In the genomic region with DNA sequence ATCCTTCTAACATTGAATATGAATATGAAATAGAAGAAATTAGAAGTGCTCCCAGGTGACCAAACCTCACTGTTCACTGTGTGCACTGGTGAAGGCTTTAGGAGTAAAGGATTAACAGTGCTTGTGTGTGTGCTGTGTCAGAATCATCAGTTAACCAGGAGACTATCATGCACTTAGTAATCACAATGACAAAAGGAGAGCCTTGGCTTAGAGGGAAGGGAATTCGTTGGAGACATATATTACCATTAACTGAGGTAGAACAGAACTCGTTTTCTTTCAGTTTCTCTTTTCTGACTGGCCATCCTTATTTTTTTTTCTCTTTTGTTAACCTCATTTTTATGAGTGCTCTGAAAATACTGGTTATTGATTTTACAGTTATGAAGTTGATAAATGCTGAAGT, we compare ENCODE assay signal across 24 cellular contexts.
A peak's percentile ranks its signal among the peaks of the same experiment; 100 is the strongest.
DNase-seq lines count a peak whose midpoint lies in the region; ATAC-seq, FAIRE-seq and TF ChIP-seq lines count a peak whose summit lies in the region.
"Had no signal": no experiment of that assay in that cellular context is flagged by ENCODE, and none has a peak within 500 bp of the region (broad histone marks: within the 10 kb centered on the region; RNA-seq: fewer than 3 reads in every experiment).

No MANE protein-coding gene starts in this region.

- H3K9me3 ChIP-seq in OCI-LY3 (ENCODE audit: insufficient read depth, low read length) = peaks cover 9% of the 10 kb centered on the region; the same call in 1 of the 2 replicates
- H3K9me3 ChIP-seq in CD8-positive, alpha-beta T cell (ENCODE audit: low read length) = no peaks in the 10 kb centered on the region

- H3K4me1 Mint-ChIP-seq in GM23338 = peaks cover 13% of the 10 kb centered on the region; the same call in 2 of the 3 replicates
- H3K4me1 Mint-ChIP-seq in CD8-positive, alpha-beta T cell (ENCODE audit: low read depth) = no peaks in the 10 kb centered on the region
- H3K4me1 Mint-ChIP-seq: CD4-positive, alpha-beta memory T cell had no signal

- H3K27ac ChIP-seq in GM23338 (ENCODE audit: low read depth) = no peak overlapping the region
- no peak overlapping the region for H3K27ac ChIP-seq in OCI-LY3 (ENCODE audit: low read length)
- no peak overlapping the region for H3K27ac ChIP-seq in CD8-positive, alpha-beta T cell (ENCODE audit: low read depth, low read length)
- H3K27ac ChIP-seq: BLaER1 treated with 17β-estradiol and CSF1 and Interleukin-3, amounts not matched to agents 10 nM and 100 nM; HL-60; PC-9; SK-N-MC had no signal

- WGBS in lower leg skin, 2 donors = 62 to 65% methylated on average over 2 of the region's 2 CpGs

- H3K36me3 ChIP-seq in GM23338 (ENCODE audit: insufficient read depth) (no peaks in the 10 kb centered on the region), OCI-LY3 (replicated peaks; ENCODE audit: low read depth, low read length) (peaks cover 3% of the 10 kb centered on the region)
- H3K36me3 ChIP-seq in CD8-positive, alpha-beta T cell (ENCODE audit: insufficient read depth, low read length) = no peaks in the 10 kb centered on the region
- H3K36me3 ChIP-seq: BLaER1 treated with 17β-estradiol and CSF1 and Interleukin-3, amounts not matched to agents 10 nM and 100 nM had no signal

- no peaks in the 10 kb centered on the region for H3K27me3 Mint-ChIP-seq in GM23338 (ENCODE audit: insufficient read depth, low read depth, poor library complexity)
- no peaks in the 10 kb centered on the region for H3K27me3 Mint-ChIP-seq in CD8-positive, alpha-beta T cell (ENCODE audit: low read depth)
- H3K27me3 Mint-ChIP-seq: CD4-positive, alpha-beta memory T cell had no signal

- H3K27me3 ChIP-seq in GM23338 (ENCODE audit: insufficient read depth) (no peaks in the 10 kb centered on the region), OCI-LY3 (ENCODE audit: low read depth, low read length) (no peaks in the 10 kb centered on the region)
- no peaks in the 10 kb centered on the region for H3K27me3 ChIP-seq in CD8-positive, alpha-beta T cell (ENCODE audit: insufficient read depth, low read length)
- H3K27me3 ChIP-seq: BLaER1 treated with 17β-estradiol and CSF1 and Interleukin-3, amounts not matched to agents 10 nM and 100 nM had no signal

- H2AFZ ChIP-seq in GM23338 (no peak overlapping the region), OCI-LY3 (ENCODE audit: low read depth, low read length) (peak overlapping the region; percentile 89)
- H2AFZ ChIP-seq: PC-9 had no signal

- peaks cover 12% of the 10 kb centered on the region; the same call in 2 of the 3 replicates for H3K9me3 Mint-ChIP-seq in GM23338
- peaks cover 4% of the 10 kb centered on the region for H3K9me3 Mint-ChIP-seq in CD8-positive, alpha-beta T cell
- H3K9me3 Mint-ChIP-seq: T-helper 2 cell treated with Interferon-gamma antibody and Interleukin-4, amounts not matched to agents 5 μg/mL and 100 μg/mL, for 36 hours had no signal

- H3K4me1 ChIP-seq in GM23338 (ENCODE audit: insufficient read depth) = peaks cover 5% of the 10 kb centered on the region; the same call in 1 of the 2 replicates
- H3K4me1 ChIP-seq in OCI-LY3 (ENCODE audit: low read length) = peaks cover 3% of the 10 kb centered on the region; the same call in 1 of the 2 replicates
- H3K4me1 ChIP-seq in CD8-positive, alpha-beta T cell (ENCODE audit: insufficient read depth, low read length) = no peaks in the 10 kb centered on the region
- H3K4me1 ChIP-seq: BLaER1 treated with 17β-estradiol and CSF1 and Interleukin-3, amounts not matched to agents 10 nM and 100 nM had no signal

- H3K4me3 ChIP-seq in GM23338 (no peak overlapping the region), OCI-LY3 (ENCODE audit: low read length) (peak overlapping the region; percentile 6), lower leg skin (ENCODE audit: low read depth, poor library complexity, severe bottlenecking) (no peak overlapping the region)
- no peak overlapping the region for H3K4me3 ChIP-seq in CD8-positive, alpha-beta T cell (ENCODE audit: low read depth, low read length)
- H3K4me3 ChIP-seq: BLaER1 treated with 17β-estradiol and CSF1 and Interleukin-3, amounts not matched to agents 10 nM and 100 nM; PC-9; SK-N-MC had no signal

- H3K4me3 Mint-ChIP-seq in GM23338 = no peak overlapping the region
- no peak overlapping the region for H3K4me3 Mint-ChIP-seq in CD8-positive, alpha-beta T cell
- H3K4me3 Mint-ChIP-seq: CD4-positive, alpha-beta memory T cell; T-helper 2 cell treated with Interferon-gamma antibody and Interleukin-4, amounts not matched to agents 5 μg/mL and 100 μg/mL, for 36 hours had no signal

- POLR2A ChIA-PET in CD8-positive, alpha-beta T cell (lab: Charles Lee) = no interaction called here

- H4K20me1 ChIP-seq in GM23338 (replicated peaks; ENCODE audit: insufficient read depth) (no peaks in the 10 kb centered on the region), OCI-LY3 (ENCODE audit: insufficient read depth, low read length) (no peaks in the 10 kb centered on the region)
- H4K20me1 ChIP-seq: BLaER1 treated with 17β-estradiol and CSF1 and Interleukin-3, amounts not matched to agents 10 nM and 100 nM had no signal

- no peak overlapping the region for H3K27ac Mint-ChIP-seq in GM23338
- no peak overlapping the region for H3K27ac Mint-ChIP-seq in CD8-positive, alpha-beta T cell
- H3K27ac Mint-ChIP-seq: CD4-positive, alpha-beta memory T cell; T-helper 2 cell treated with Interferon-gamma antibody and Interleukin-4, amounts not matched to agents 5 μg/mL and 100 μg/mL, for 36 hours had no signal

- CTCF ChIA-PET in CD8-positive, alpha-beta T cell (lab: Charles Lee) = no interaction called here

- TF ChIP-seq CTCF in GM23338 (conservative IDR thresholded peaks at IDR 0.05; ENCODE audit: low read depth in 2 of 2) (no peak), OCI-LY3 (IDR thresholded peaks at IDR 0.05; ENCODE audit: low read depth, low read length) (no peak), lower leg skin (IDR thresholded peaks at IDR 0.05) (no peak)
- no peak for TF ChIP-seq CTCF in CD8-positive, alpha-beta T cell (IDR thresholded peaks at IDR 0.05)

- ATAC-seq in GM23338 (peak; percentile 73), GM21737 (IDR thresholded peaks at IDR 0.05; ENCODE audit: unreplicated experiment) (no peak)
- ATAC-seq in CD8-positive, alpha-beta T cell = no peak

- intact Hi-C loops in lower leg skin (cut with DNase I; ENCODE audit: low total_unique reads) = no loop called here
- intact Hi-C loops in CD8-positive, alpha-beta T cell (cut with DNase I, micrococcal nuclease) = no loop called here

- TF ChIP-seq POLR2A in lower leg skin (IDR thresholded peaks at IDR 0.05) = no peak

- peaks cover 20% of the 10 kb centered on the region; the same call in 2 of the 3 replicates for H3K36me3 Mint-ChIP-seq in GM23338 (ENCODE audit: low read depth)
- H3K36me3 Mint-ChIP-seq in CD8-positive, alpha-beta T cell = no peaks in the 10 kb centered on the region
- H3K36me3 Mint-ChIP-seq: CD4-positive, alpha-beta memory T cell had no signal

- H3K4me2 ChIP-seq in GM23338 (no peak overlapping the region), OCI-LY3 (ENCODE audit: low read length) (peak overlapping the region; percentile 38)
- H3K4me2 ChIP-seq: BLaER1 treated with 17β-estradiol and CSF1 and Interleukin-3, amounts not matched to agents 10 nM and 100 nM; PC-9 had no signal

- no peaks in the 10 kb centered on the region for H3K9me2 ChIP-seq in GM23338 (ENCODE audit: insufficient read depth)

- DNase-seq in GM18507 (ENCODE audit: extremely low spot score, insufficient read length, low read depth) = no peak
- DNase-seq in GM23338 (ENCODE audit: low spot score) = peak; percentile 32
- no peak for DNase-seq in lower leg skin (ENCODE audit: low spot score in 2 of 2)
- no peak for DNase-seq in epidermal melanocyte (ENCODE audit: insufficient read length, low spot score)
- DNase-seq in CD8-positive, alpha-beta T cell = no peak
- DNase-seq: CD4-positive, alpha-beta memory T cell; DMS153; GDM1; KBM-7; NCI-H1092 treated with DMSO at 0.1 percent for 48 hours; NCI-H146; NCI-H2029 treated with DMSO at 0.1 percent for 48 hours; NCI-H226; NCI-H510A treated with DMSO at 0.1 percent for 48 hours; NCI-H748 treated with DMSO at 0.1 percent for 48 hours; PC-9; RPMI8226; SHP77 treated with DMSO at 0.1 percent for 48 hours had no signal

- FAIRE-seq in GM18507 (lab: Jason Lieb, UNC) = peak; percentile 47

- H3F3A ChIP-seq in GM23338 (replicated peaks; ENCODE audit: low read depth) = no peaks in the 10 kb centered on the region

- H3K79me2 ChIP-seq in GM23338 (replicated peaks; ENCODE audit: insufficient read depth) (no peaks in the 10 kb centered on the region), OCI-LY3 (ENCODE audit: low read length) (no peaks in the 10 kb centered on the region)

- no peak overlapping the region for H3K9ac ChIP-seq in OCI-LY3 (ENCODE audit: low read length)
- H3K9ac ChIP-seq: BLaER1 treated with 17β-estradiol and CSF1 and Interleukin-3, amounts not matched to agents 10 nM and 100 nM had no signal

TF ChIP-seq in GM23338, 12 proteins besides CTCF, POLR2A, EP300 and RAD21 (continues in another document):
- TF ChIP-seq ZNF331 (CRISPR knock-in tag; IDR thresholded peaks at IDR 0.05; ENCODE audit: low read depth) (no peak), EZH2 (IDR thresholded peaks at IDR 0.05; ENCODE audit: low read depth, unreplicated experiment) (no peak), EZH2phosphoT487 (IDR thresholded peaks at IDR 0.05; ENCODE audit: unreplicated experiment) (no peak), CREB1 (CRISPR knock-in tag; IDR thresholded peaks at IDR 0.05; ENCODE audit: low read depth) (no peak)
- TF ChIP-seq, protein P1, sequence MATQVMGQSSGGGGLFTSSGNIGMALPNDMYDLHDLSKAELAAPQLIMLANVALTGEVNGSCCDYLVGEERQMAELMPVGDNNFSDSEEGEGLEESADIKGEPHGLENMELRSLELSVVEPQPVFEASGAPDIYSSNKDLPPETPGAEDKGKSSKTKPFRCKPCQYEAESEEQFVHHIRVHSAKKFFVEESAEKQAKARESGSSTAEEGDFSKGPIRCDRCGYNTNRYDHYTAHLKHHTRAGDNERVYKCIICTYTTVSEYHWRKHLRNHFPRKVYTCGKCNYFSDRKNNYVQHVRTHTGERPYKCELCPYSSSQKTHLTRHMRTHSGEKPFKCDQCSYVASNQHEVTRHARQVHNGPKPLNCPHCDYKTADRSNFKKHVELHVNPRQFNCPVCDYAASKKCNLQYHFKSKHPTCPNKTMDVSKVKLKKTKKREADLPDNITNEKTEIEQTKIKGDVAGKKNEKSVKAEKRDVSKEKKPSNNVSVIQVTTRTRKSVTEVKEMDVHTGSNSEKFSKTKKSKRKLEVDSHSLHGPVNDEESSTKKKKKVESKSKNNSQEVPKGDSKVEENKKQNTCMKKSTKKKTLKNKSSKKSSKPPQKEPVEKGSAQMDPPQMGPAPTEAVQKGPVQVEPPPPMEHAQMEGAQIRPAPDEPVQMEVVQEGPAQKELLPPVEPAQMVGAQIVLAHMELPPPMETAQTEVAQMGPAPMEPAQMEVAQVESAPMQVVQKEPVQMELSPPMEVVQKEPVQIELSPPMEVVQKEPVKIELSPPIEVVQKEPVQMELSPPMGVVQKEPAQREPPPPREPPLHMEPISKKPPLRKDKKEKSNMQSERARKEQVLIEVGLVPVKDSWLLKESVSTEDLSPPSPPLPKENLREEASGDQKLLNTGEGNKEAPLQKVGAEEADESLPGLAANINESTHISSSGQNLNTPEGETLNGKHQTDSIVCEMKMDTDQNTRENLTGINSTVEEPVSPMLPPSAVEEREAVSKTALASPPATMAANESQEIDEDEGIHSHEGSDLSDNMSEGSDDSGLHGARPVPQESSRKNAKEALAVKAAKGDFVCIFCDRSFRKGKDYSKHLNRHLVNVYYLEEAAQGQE (IDR thresholded peaks at IDR 0.05; ENCODE audit: unreplicated experiment) = no peak
